Comparison of ENCODE assay signal across 10 cellular contexts in the genomic region with DNA sequence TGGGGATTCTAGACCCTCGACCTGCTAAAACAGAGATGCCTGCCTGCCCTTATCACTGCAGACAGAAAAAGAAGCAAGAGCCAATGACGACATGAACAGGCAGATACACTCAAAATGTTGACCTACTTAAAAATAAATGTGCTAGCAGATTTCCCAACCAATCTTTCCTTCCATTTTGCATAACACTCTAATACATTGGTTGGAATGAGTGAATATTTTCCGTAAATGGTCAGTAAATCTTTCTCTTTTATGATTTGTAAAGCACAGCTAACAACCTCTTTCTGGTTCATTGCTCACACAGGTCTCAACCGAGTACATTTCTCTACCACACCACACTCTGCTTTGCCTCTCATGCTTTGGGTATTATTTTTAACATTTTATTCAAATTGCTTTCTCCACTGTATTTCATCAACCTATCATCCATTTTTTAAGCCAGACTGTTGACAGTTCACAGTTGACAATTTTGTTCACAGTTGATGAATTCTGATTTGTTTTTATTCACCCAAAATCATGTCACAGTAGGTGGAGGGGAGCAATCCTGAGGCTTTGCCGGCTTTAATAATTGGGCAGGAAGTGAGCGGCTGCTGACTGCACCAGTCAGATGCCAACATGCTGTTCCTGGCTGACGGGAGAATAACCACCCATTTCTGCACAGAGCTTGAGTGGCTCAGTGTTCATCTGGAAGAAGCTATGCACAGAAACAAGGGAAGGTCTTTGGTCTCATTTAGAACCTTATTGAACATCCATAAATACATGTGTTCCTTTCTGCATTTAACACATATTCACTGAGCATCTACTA.
DNase-seq lines count a peak whose midpoint lies in the region; ATAC-seq and TF ChIP-seq lines count a peak whose summit lies in the region.
"Had no signal": no experiment of that assay in that cellular context is flagged by ENCODE, and none has a peak within 500 bp of the region (broad histone marks: within the 10 kb centered on the region; RNA-seq: fewer than 3 reads in every experiment).

No MANE protein-coding gene starts in this region.

- no peak overlapping the region for H3K27ac ChIP-seq in MM.1S (ENCODE audit: low read length)
- H3K27ac ChIP-seq in neural progenitor cell, result no peak overlapping the region

- TF ChIP-seq CTCF in omental fat pad (IDR thresholded peaks at IDR 0.05) (no peak), MM.1S (IDR thresholded peaks at IDR 0.05; ENCODE audit: low read length) (no peak), neural progenitor cell (IDR thresholded peaks at IDR 0.05) (no peak), mesothelial cell of epicardium (IDR thresholded peaks at IDR 0.05; ENCODE audit: unreplicated experiment) (no peak)

- no peaks in the 10 kb centered on the region for H3K36me3 Mint-ChIP-seq in neural progenitor cell
- H3K36me3 Mint-ChIP-seq in mesothelial cell of epicardium, result no peaks in the 10 kb centered on the region

- DNase-seq in ELR (ENCODE audit: low read depth) (peak; percentile 22), cerebellum (ENCODE audit: low spot score) (peak; percentile 84), omental fat pad (ENCODE audit: low spot score) (no peak), MM.1S (no peak), HUDEP-2 (lab: John Stamatoyannopoulos, UW; ENCODE audit: unreplicated experiment in 76 of 76) (no peak), neural progenitor cell (ENCODE audit: low spot score) (no peak), mesothelial cell of epicardium (ENCODE audit: low spot score in 2 of 2, unreplicated experiment in 2 of 2) (no peak)
- DNase-seq: amniotic stem cell, NCI-H187 treated with DMSO at 0.1 percent for 48 hours had no signal

- no peak overlapping the region for H3K27ac Mint-ChIP-seq in neural progenitor cell
- H3K27ac Mint-ChIP-seq in mesothelial cell of epicardium, result no peak overlapping the region

- H2AFZ ChIP-seq in MM.1S (ENCODE audit: low read length) (no peak overlapping the region), neural progenitor cell (replicated peaks) (no peak overlapping the region)

- H3K4me3 ChIP-seq in MM.1S (ENCODE audit: low read length), result no peak overlapping the region
- H3K4me3 ChIP-seq in neural progenitor cell, result no peak overlapping the region

- H3K4me3 Mint-ChIP-seq in neural progenitor cell (no peak overlapping the region), mesothelial cell of epicardium (no peak overlapping the region)

- H4K20me1 ChIP-seq in MM.1S (ENCODE audit: insufficient read depth, low read length) (no peaks in the 10 kb centered on the region), neural progenitor cell (ENCODE audit: low read depth) (no peaks in the 10 kb centered on the region)

- H3K4me1 Mint-ChIP-seq in neural progenitor cell (peaks cover 13% of the 10 kb centered on the region), mesothelial cell of epicardium (peaks cover 14% of the 10 kb centered on the region)

- H3K9ac ChIP-seq in MM.1S (ENCODE audit: low read length), result no peak overlapping the region
- H3K9ac ChIP-seq in neural progenitor cell, result no peak overlapping the region

- H3K9me3 Mint-ChIP-seq in neural progenitor cell, result no peaks in the 10 kb centered on the region
- no peaks in the 10 kb centered on the region for H3K9me3 Mint-ChIP-seq in mesothelial cell of epicardium

- no peaks in the 10 kb centered on the region for H3F3A ChIP-seq in MM.1S (ENCODE audit: insufficient read depth, low read length)
- no peaks in the 10 kb centered on the region for H3F3A ChIP-seq in neural progenitor cell (ENCODE audit: low read depth)

- no peak overlapping the region for H3K4me2 ChIP-seq in MM.1S (ENCODE audit: low read depth, low read length)
- no peak overlapping the region for H3K4me2 ChIP-seq in neural progenitor cell

- H3K4me1 ChIP-seq in MM.1S (ENCODE audit: low read length) (no peaks in the 10 kb centered on the region), neural progenitor cell (no peaks in the 10 kb centered on the region)

- H3K27me3 ChIP-seq in MM.1S (replicated peaks; ENCODE audit: insufficient read depth, low read length) (no peaks in the 10 kb centered on the region), neural progenitor cell (no peaks in the 10 kb centered on the region)

- H3K79me2 ChIP-seq in MM.1S (ENCODE audit: low read length) (no peaks in the 10 kb centered on the region), neural progenitor cell (ENCODE audit: low read depth) (no peaks in the 10 kb centered on the region)

- H3K36me3 ChIP-seq in MM.1S (replicated peaks; ENCODE audit: insufficient read depth, low read length), result no peaks in the 10 kb centered on the region
- H3K36me3 ChIP-seq in neural progenitor cell, result no peaks in the 10 kb centered on the region

- ATAC-seq in HG02798 (IDR thresholded peaks at IDR 0.05; ENCODE audit: poor library complexity, unreplicated experiment) (peak; percentile 43), omental fat pad (ENCODE audit: low FRiP score) (peak; percentile 84)

- H3K9me3 ChIP-seq in MM.1S (replicated peaks; ENCODE audit: insufficient read depth, low read length) (no peaks in the 10 kb centered on the region), neural progenitor cell (ENCODE audit: low read depth) (no peaks in the 10 kb centered on the region)

- no peaks in the 10 kb centered on the region for H3K9me2 ChIP-seq in MM.1S (replicated peaks; ENCODE audit: insufficient read depth, low read length)

- H3K27me3 Mint-ChIP-seq in neural progenitor cell (ENCODE audit: insufficient read depth, low read depth) (peaks cover 6% of the 10 kb centered on the region), mesothelial cell of epicardium (ENCODE audit: low read depth) (peaks cover 12% of the 10 kb centered on the region)

Comparison
In these comparisons a context has a peak if more than half of its experiments do, and no peak if none do; other contexts are left out.
1. DNase-seq: peak in ELR (single experiment) and cerebellum (single experiment); none in omental fat pad (single experiment), MM.1S (single experiment), HUDEP-2 (0 of 76), neural progenitor cell (single experiment) and mesothelial cell of epicardium (0 of 2).